33 cellular contexts compared by ENCODE assay signal in genomic region chr2:12791906-12792305, GRCh38.
"Had no signal": no experiment of that assay in that cellular context is flagged by ENCODE, and none has a peak within 500 bp of the region (broad histone marks: within the 10 kb centered on the region; RNA-seq: fewer than 3 reads in every experiment).

No MANE protein-coding gene starts in this region.

- H3K27me3 ChIP-seq: adrenal gland, ascending aorta, body of pancreas, brain microvascular endothelial cell, breast epithelium, cardiac muscle cell had no signal

- H3K9me3 ChIP-seq: adrenal gland, ascending aorta, body of pancreas, breast epithelium had no signal

- H3K27ac ChIP-seq: adrenal gland, ascending aorta, body of pancreas, brain microvascular endothelial cell, breast epithelium, cardiac muscle cell had no signal

- FAIRE-seq: astrocyte, bronchial epithelial cell had no signal

- H3K4me3 ChIP-seq: adrenal gland, ascending aorta, body of pancreas, breast epithelium, cardiac muscle cell had no signal

- ATAC-seq: activated naive CD4-positive, alpha-beta T cell treated with anti-CD3 and anti-CD28 coated beads, Interleukin-2, amount 50 U/mL, for 72 hours; activated naive CD8-positive, alpha-beta T cell treated with anti-CD3 and anti-CD28 coated beads, Interleukin-2, amount 50 U/mL, for 24 hours; activated T-cell treated with anti-CD3 and anti-CD28 coated beads, Interleukin-2, amount 50 U/mL, for 4 hours; activated T-cell treated with anti-CD3 and anti-CD28 coated beads, Interleukin-2, amount 50 U/mL, for 72 hours; activated T-helper 17 cell treated with anti-CD3 and anti-CD28 coated beads, Interleukin-2, amount 50 U/mL, for 72 hours; body of pancreas had no signal

- DNase-seq: activated effector memory CD4-positive, alpha-beta T cell treated with anti-CD3 and anti-CD28 coated beads, Interleukin-2, amount 50 U/mL, for 16 hours; activated effector memory CD4-positive, alpha-beta T cell treated with Interleukin-2 at 50 U/mL for 16 hours; activated gamma-delta T cell; activated gamma-delta T cell treated with Interleukin-2 at 50 U/mL for 16 hours; activated naive CD4-positive, alpha-beta T cell; activated naive CD4-positive, alpha-beta T cell treated with anti-CD3 and anti-CD28 coated beads for 36 hours; activated naive CD4-positive, alpha-beta T cell treated with anti-CD3 and anti-CD28 coated beads, Interleukin-2, amount 10 ng/mL, durations not matched to agents 7 days and 5 days; activated naive CD4-positive, alpha-beta T cell treated with anti-CD3 and anti-CD28 coated beads, Interleukin-2, amount 50 U/mL, for 16 hours; activated naive CD4-positive, alpha-beta T cell treated with Interleukin-2 at 50 U/mL for 16 hours; activated naive CD8-positive, alpha-beta T cell treated with anti-CD3 and anti-CD28 coated beads for 36 hours; activated naive CD8-positive, alpha-beta T cell treated with anti-CD3 and anti-CD28 coated beads, Interleukin-2, amount 10 ng/mL, durations not matched to agents 7 days and 5 days; activated naive CD8-positive, alpha-beta T cell treated with anti-CD3 and anti-CD28 coated beads, Interleukin-2, amount 50 U/mL, for 24 hours; activated T-cell treated with anti-CD3 and anti-CD28 coated beads, Interleukin-2, amount 50 U/mL, for 1 hour; activated T-cell treated with anti-CD3 and anti-CD28 coated beads, Interleukin-2, amount 50 U/mL, for 24 hours; activated T-cell treated with anti-CD3 and anti-CD28 coated beads, Interleukin-2, amount 50 U/mL, for 4 hours; activated T-cell treated with anti-CD3 and anti-CD28 coated beads, Interleukin-2, amount 50 U/mL, for 48 hours; activated T-cell treated with anti-CD3 and anti-CD28 coated beads, Interleukin-2, amount 50 U/mL, for 72 hours; adrenal gland; amniotic stem cell; amygdala; aorta; body of pancreas; brain microvascular endothelial cell; caudate nucleus; central memory CD4-positive, alpha-beta T cell; cerebellar nuclear complex had no signal

- H3K4me1 ChIP-seq: adrenal gland, body of pancreas, breast epithelium had no signal

- H3K36me3 ChIP-seq: adrenal gland, ascending aorta, brain microvascular endothelial cell, breast epithelium, cardiac muscle cell had no signal
